In genomic region chr10:69086131-69086530, GRCh38 we compare ENCODE assay signal across 8 cellular contexts. TPM values are rescaled to one million over a fixed set of nuclear protein-coding genes. Genes with fewer than 3 reads are reported as not detected.
DNase-seq lines count a peak whose midpoint lies in the region; ATAC-seq and TF ChIP-seq lines count a peak whose summit lies in the region.

No MANE protein-coding gene starts in this region.

- POLR2A ChIA-PET in activated CD8-positive, alpha-beta T cell treated with anti-CD3 and anti-CD28 coated beads for 36 hours (lab: Charles Lee): interaction anchor here (0.9 to 10.7 kb wide), 4 partner anchors 14 to 86 kb away, joined by 3 to 77 read pairs (median 28); no protein-coding TSS in a partner anchor

- peak overlapping the region; percentile 89 for H3K27ac Mint-ChIP-seq in T-helper 1 cell treated with Interleukin-12 subunit alpha and Interleukin-12 subunit beta and Interleukin-4 antibody, amounts not matched to agents 30 μg/mL and 1 μg/mL, for 36 hours
- H3K27ac Mint-ChIP-seq in activated CD8-positive, alpha-beta T cell treated with anti-CD3 and anti-CD28 coated beads for 36 hours: peak overlapping the region; percentile 91

- intact Hi-C loops in activated CD8-positive, alpha-beta T cell treated with anti-CD3 and anti-CD28 coated beads for 36 hours (cut with micrococcal nuclease): loop anchor here (5.0 kb wide), 1 partner anchor 36 kb away; the partner anchor contains the start of gene VPS26A

- H3K27me3 ChIP-seq in iPS-20b (ENCODE audit: insufficient read depth, low read length): no peaks in the 10 kb centered on the region
- no peaks in the 10 kb centered on the region for H3K27me3 ChIP-seq in subcutaneous abdominal adipose tissue (ENCODE audit: control insufficient read depth in 5 of 5, insufficient read depth in 4 of 5, low read length in 5 of 5)

- CTCF ChIA-PET in activated CD8-positive, alpha-beta T cell treated with anti-CD3 and anti-CD28 coated beads for 36 hours (lab: Charles Lee): interaction anchor here (0.9 to 4.4 kb wide), 5 partner anchors 8 to 81 kb away, joined by 3 to 18 read pairs (median 4); no protein-coding TSS in a partner anchor

- H3K4me1 Mint-ChIP-seq in T-helper 1 cell treated with Interleukin-12 subunit alpha and Interleukin-12 subunit beta and Interleukin-4 antibody, amounts not matched to agents 30 μg/mL and 1 μg/mL, for 36 hours (ENCODE audit: low read depth): peaks cover 37% of the 10 kb centered on the region
- peaks cover 37% of the 10 kb centered on the region for H3K4me1 Mint-ChIP-seq in activated CD8-positive, alpha-beta T cell treated with anti-CD3 and anti-CD28 coated beads for 36 hours (ENCODE audit: low read depth)

- H3K4me3 Mint-ChIP-seq in T-helper 1 cell treated with Interleukin-12 subunit alpha and Interleukin-12 subunit beta and Interleukin-4 antibody, amounts not matched to agents 30 μg/mL and 1 μg/mL, for 36 hours: peak overlapping the region; percentile 88
- H3K4me3 Mint-ChIP-seq in activated CD8-positive, alpha-beta T cell treated with anti-CD3 and anti-CD28 coated beads for 36 hours: peak overlapping the region; percentile 43

- H3K27ac ChIP-seq in iPS-20b (ENCODE audit: low read length) (no peak overlapping the region), subcutaneous abdominal adipose tissue (ENCODE audit: low read depth, low read length) (peak overlapping the region; percentile 64)

- no peaks in the 10 kb centered on the region for H3K9me3 ChIP-seq in iPS-20b (ENCODE audit: insufficient read depth, low read depth, low read length)
- no peaks in the 10 kb centered on the region for H3K9me3 ChIP-seq in subcutaneous abdominal adipose tissue (ENCODE audit: control insufficient read depth in 5 of 5, low read length in 5 of 5)

- H3K27me3 Mint-ChIP-seq in T-helper 1 cell treated with Interleukin-12 subunit alpha and Interleukin-12 subunit beta and Interleukin-4 antibody, amounts not matched to agents 30 μg/mL and 1 μg/mL, for 36 hours (ENCODE audit: low read depth): no peaks in the 10 kb centered on the region
- H3K27me3 Mint-ChIP-seq in activated CD8-positive, alpha-beta T cell treated with anti-CD3 and anti-CD28 coated beads for 36 hours: peaks cover 1% of the 10 kb centered on the region

- H3K36me3 ChIP-seq in iPS-20b (ENCODE audit: insufficient read depth, low read depth, low read length): no peaks in the 10 kb centered on the region
- H3K36me3 ChIP-seq in subcutaneous abdominal adipose tissue (ENCODE audit: control insufficient read depth in 5 of 5, insufficient read depth in 5 of 5, low read length in 5 of 5): no peaks in the 10 kb centered on the region

- peaks cover 7% of the 10 kb centered on the region; the same call in 1 of the 2 replicates for H3K4me1 ChIP-seq in iPS-20b (ENCODE audit: insufficient read depth, low read length)
- H3K4me1 ChIP-seq in subcutaneous abdominal adipose tissue (ENCODE audit: control insufficient read depth in 5 of 5, insufficient read depth in 5 of 5, low read length in 5 of 5): peaks cover 0 to 32% (median 20%) of the 10 kb centered on the region in 5 donors

- DNase-seq in T-helper 1 cell (no peak), HPDE6-E6E7 (ENCODE audit: extremely low spot score) (no peak)
- DNase-seq in activated CD8-positive, alpha-beta T cell treated with anti-CD3 and anti-CD28 coated beads for 36 hours: no peak
- no peak for DNase-seq in activated CD4-positive, CD25-positive, alpha-beta regulatory T cell (lab: John Stamatoyannopoulos, UW)

- H3K9ac ChIP-seq in iPS-20b (ENCODE audit: low read depth, low read length) (0 out of 2 replicates have a peak overlapping the region, but pooled peaks have one; percentile 24), subcutaneous abdominal adipose tissue (ENCODE audit: low read length in 5 of 5) (peak overlapping the region in 2 of 5 donors; percentile 10 to 29)

- H3K9me3 Mint-ChIP-seq in T-helper 1 cell treated with Interleukin-12 subunit alpha and Interleukin-12 subunit beta and Interleukin-4 antibody, amounts not matched to agents 30 μg/mL and 1 μg/mL, for 36 hours: no peaks in the 10 kb centered on the region
- H3K9me3 Mint-ChIP-seq in activated CD8-positive, alpha-beta T cell treated with anti-CD3 and anti-CD28 coated beads for 36 hours: no peaks in the 10 kb centered on the region

- H3K36me3 Mint-ChIP-seq in T-helper 1 cell treated with Interleukin-12 subunit alpha and Interleukin-12 subunit beta and Interleukin-4 antibody, amounts not matched to agents 30 μg/mL and 1 μg/mL, for 36 hours (ENCODE audit: low read depth): peaks cover 17% of the 10 kb centered on the region
- H3K36me3 Mint-ChIP-seq in activated CD8-positive, alpha-beta T cell treated with anti-CD3 and anti-CD28 coated beads for 36 hours (ENCODE audit: low read depth): peaks cover 30% of the 10 kb centered on the region

- TF ChIP-seq CTCF in activated CD8-positive, alpha-beta T cell treated with anti-CD3 and anti-CD28 coated beads for 36 hours (IDR thresholded peaks at IDR 0.05): no peak

- ATAC-seq in activated CD8-positive, alpha-beta T cell treated with anti-CD3 and anti-CD28 coated beads for 36 hours: no peak
- ATAC-seq in GM21381 (IDR thresholded peaks at IDR 0.05; ENCODE audit: unreplicated experiment): no peak

- H3K4me3 ChIP-seq in iPS-20b (ENCODE audit: low read length) (no peak overlapping the region), subcutaneous abdominal adipose tissue (ENCODE audit: low read depth in 1 of 5, low read length in 5 of 5) (peak overlapping the region; percentile 14 to 63 (median 60))

RNA-seq across cellular contexts. Expression of gene SRGN, which starts 1.8 kb away (rescaled TPM):
- total RNA-seq in activated CD8-positive, alpha-beta T cell treated with anti-CD3 and anti-CD28 coated beads for 36 hours: 100 to 1,000 TPM; 279 to 292 TPM

RNA-seq across cellular contexts. Expression of gene VPS26A, which starts 37.8 kb away (rescaled TPM):
- total RNA-seq in activated CD8-positive, alpha-beta T cell treated with anti-CD3 and anti-CD28 coated beads for 36 hours: 10 to 100 TPM; 33.1 to 34.5 TPM
